In the genomic region with DNA sequence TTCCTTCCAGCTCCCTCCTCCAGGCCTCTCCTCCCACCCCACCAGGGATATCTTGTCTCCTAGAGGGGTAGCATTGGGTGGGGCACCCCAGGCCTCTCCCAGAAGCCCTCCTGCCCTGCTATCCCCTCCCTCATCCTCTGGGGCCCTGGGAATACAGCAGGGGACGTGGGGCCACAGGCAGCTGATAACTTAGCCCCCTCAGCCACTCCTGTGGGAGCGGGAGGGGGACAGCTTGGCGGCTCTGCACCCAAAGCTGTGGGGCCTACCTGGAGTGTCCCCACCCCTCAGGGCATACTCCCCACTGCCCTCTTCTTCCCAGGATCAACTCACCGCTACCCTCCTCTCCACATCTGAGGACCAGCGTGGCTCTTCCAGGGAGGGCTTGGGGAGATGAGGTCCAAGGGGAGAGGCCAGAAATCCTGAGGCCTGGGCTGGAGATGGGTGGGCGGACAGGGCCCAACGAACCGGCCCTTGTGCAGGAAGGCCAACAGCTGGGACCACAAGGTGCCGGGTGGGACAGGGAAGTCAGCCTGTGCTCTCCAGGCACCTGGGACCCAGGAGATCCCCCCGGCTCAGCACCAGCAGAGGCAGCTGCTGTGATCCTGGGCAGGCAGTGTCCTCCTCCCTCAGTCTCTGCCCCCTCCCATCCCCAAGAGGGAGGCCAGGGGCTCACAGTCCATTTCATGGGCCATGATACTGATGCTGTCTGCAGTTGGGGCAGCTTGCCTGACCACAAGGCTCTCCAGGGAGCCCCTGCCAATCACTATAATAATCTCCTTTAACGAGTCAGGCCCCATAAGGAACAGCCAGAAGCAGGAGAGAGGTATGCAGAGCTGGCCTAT, we compare ENCODE assay signal across 8 cellular contexts. TPM values are rescaled to one million over a fixed set of nuclear protein-coding genes. Genes with fewer than 3 reads are reported as not detected.
DNase-seq lines count a peak whose midpoint lies in the region; ATAC-seq lines count a peak whose summit lies in the region.

No MANE protein-coding gene starts in this region.

- intact Hi-C loops in left ventricle myocardium superior (cut with micrococcal nuclease): no loop called here

- peak; percentile 15 for DNase-seq in HS-5 (ENCODE audit: low read depth)
- peak; percentile 55 for DNase-seq in activated CD8-positive, alpha-beta memory T cell treated with anti-CD3 and anti-CD28 coated beads for 24 hours
- peak; percentile 59 for DNase-seq in left ventricle myocardium superior
- no peak for DNase-seq in stimulated activated naive CD8-positive, alpha-beta T cell treated with anti-CD3 and anti-CD28 coated beads, Interleukin-15, Interleukin-2, amounts not matched to agents 100 U/mL and 50 U/mL, for 24 hours
- no peak for DNase-seq in NCI-H1930 (lab: John Stamatoyannopoulos, UW)
- DNase-seq in effector CD8-positive, alpha-beta T cell (lab: John Stamatoyannopoulos, UW): no peak
- DNase-seq in MV-4-11 (lab: John Stamatoyannopoulos, UW): no peak

- ATAC-seq in left ventricle myocardium superior: peak; percentile 14
- ATAC-seq in stimulated activated naive CD8-positive, alpha-beta T cell treated with anti-CD3 and anti-CD28 coated beads, Interleukin-15, Interleukin-2, amounts not matched to agents 100 U/mL and 50 U/mL, for 24 hours: peak; percentile 7
- no peak for ATAC-seq in GM21528 (IDR thresholded peaks at IDR 0.05; ENCODE audit: low FRiP score, unreplicated experiment)

RNA-seq across cellular contexts. Expression of a gene that starts 23.2 kb away (rescaled TPM):
- 508 TPM for total RNA-seq in left ventricle myocardium superior

RNA-seq across cellular contexts. Expression of a gene that starts 53.0 kb away (rescaled TPM):
- total RNA-seq in left ventricle myocardium superior: 7,191 TPM

RNA-seq across cellular contexts. Expression of a gene that starts 59.4 kb away (rescaled TPM):
- total RNA-seq in left ventricle myocardium superior: 9.7 TPM

Comparison
In these comparisons a context has a peak if more than half of its experiments do, and no peak if none do; other contexts are left out.
1. DNase-seq: peak in HS-5 (single experiment), activated CD8-positive, alpha-beta memory T cell treated with anti-CD3 and anti-CD28 coated beads for 24 hours (single experiment) and left ventricle myocardium superior (single experiment); none in stimulated activated naive CD8-positive, alpha-beta T cell treated with anti-CD3 and anti-CD28 coated beads, Interleukin-15, Interleukin-2, amounts not matched to agents 100 U/mL and 50 U/mL, for 24 hours (single experiment), NCI-H1930 (0 of 2), effector CD8-positive, alpha-beta T cell (single experiment) and MV-4-11 (single experiment).